16 cellular contexts compared by ENCODE assay signal in genomic region chr13:95113601-95114000, GRCh38.
A peak's percentile ranks its signal among the peaks of the same experiment; 100 is the strongest.
DNase-seq lines count a peak whose midpoint lies in the region; ATAC-seq and TF ChIP-seq lines count a peak whose summit lies in the region.
"Had no signal": no experiment of that assay in that cellular context is flagged by ENCODE, and none has a peak within 500 bp of the region (broad histone marks: within the 10 kb centered on the region; RNA-seq: fewer than 3 reads in every experiment).

No MANE protein-coding gene starts in this region.

- H3K27ac Mint-ChIP-seq in endodermal cell = peak overlapping the region; percentile 80
- H3K27ac Mint-ChIP-seq in neural crest cell (ENCODE audit: unreplicated experiment) = peak overlapping the region; percentile 85
- no peak overlapping the region for H3K27ac Mint-ChIP-seq in CD4-positive, alpha-beta memory T cell
- H3K27ac Mint-ChIP-seq: CD8-positive, alpha-beta T cell had no signal

- POLR2A ChIA-PET in PC-3 (lab: Charles Lee; ENCODE audit: unreplicated experiment) = no interaction called here
- POLR2A ChIA-PET in CD4-positive, alpha-beta memory T cell (lab: Charles Lee; ENCODE audit: partially characterized antibody) = no interaction called here

- no peak overlapping the region for H3K4me2 ChIP-seq in PC-3 (ENCODE audit: low read length)

- H3K9ac ChIP-seq in PC-3 (ENCODE audit: low read length) (peak overlapping the region; percentile 94), endodermal cell (ENCODE audit: extremely low read depth, low read length, poor library complexity, severe bottlenecking) (no peak overlapping the region)
- H3K9ac ChIP-seq: GM23248 had no signal

- H3K36me3 Mint-ChIP-seq in endodermal cell (ENCODE audit: low read depth) = peaks cover 36% of the 10 kb centered on the region
- peaks cover 9% of the 10 kb centered on the region for H3K36me3 Mint-ChIP-seq in neural crest cell (ENCODE audit: low read depth)
- H3K36me3 Mint-ChIP-seq in CD4-positive, alpha-beta memory T cell = peaks cover 23 to 29% of the 10 kb centered on the region in 2 donors

- H3F3A ChIP-seq in PC-3 (ENCODE audit: low read length, unreplicated experiment) = peaks cover 6% of the 10 kb centered on the region

- H3K27me3 ChIP-seq in PC-3 (ENCODE audit: low read length) (no peaks in the 10 kb centered on the region), endodermal cell (ENCODE audit: control insufficient read depth, insufficient read depth, low read length, poor library complexity, severe bottlenecking) (no peaks in the 10 kb centered on the region)
- H3K27me3 ChIP-seq in CD4-positive, alpha-beta memory T cell (ENCODE audit: insufficient read depth, low read length) = no peaks in the 10 kb centered on the region
- H3K27me3 ChIP-seq: BE2C had no signal

- no peak for TF ChIP-seq CTCF in PC-3 (conservative IDR thresholded peaks at IDR 0.05; ENCODE audit: low read depth, low read length)
- TF ChIP-seq CTCF in endodermal cell (conservative IDR thresholded peaks at IDR 0.05) = no peak
- TF ChIP-seq CTCF in neural crest cell (conservative IDR thresholded peaks at IDR 0.05) = no peak

- no peaks in the 10 kb centered on the region for H4K20me1 ChIP-seq in PC-3 (ENCODE audit: low read length)

- H3K4me3 Mint-ChIP-seq in endodermal cell = no peak overlapping the region
- no peak overlapping the region for H3K4me3 Mint-ChIP-seq in neural crest cell
- H3K4me3 Mint-ChIP-seq in CD4-positive, alpha-beta memory T cell = no peak overlapping the region
- H3K4me3 Mint-ChIP-seq: CD8-positive, alpha-beta T cell; H9 had no signal

- DNase-seq in PC-3 (no peak), endodermal cell (no peak), neural crest cell (ENCODE audit: low read depth, low spot score) (no peak), NCI-H226 (no peak)
- DNase-seq in CD4-positive, alpha-beta memory T cell = no peak
- DNase-seq: BE2C; Caco-2; CD8-positive, alpha-beta T cell; DND-41; GF-D8; GM23248; H9 had no signal

- H3K27me3 Mint-ChIP-seq in endodermal cell (ENCODE audit: insufficient read depth) (no peaks in the 10 kb centered on the region), neural crest cell (ENCODE audit: low read depth) (no peaks in the 10 kb centered on the region)
- H3K27me3 Mint-ChIP-seq in CD4-positive, alpha-beta memory T cell = no peaks in the 10 kb centered on the region

- H3K9me2 ChIP-seq in PC-3 (replicated peaks; ENCODE audit: low read length) = no peaks in the 10 kb centered on the region

- H3K9me3 Mint-ChIP-seq in endodermal cell = peaks cover 14% of the 10 kb centered on the region
- H3K9me3 Mint-ChIP-seq in neural crest cell = peaks cover 3% of the 10 kb centered on the region
- peaks cover 0 to 4% (median 0%) of the 10 kb centered on the region in 8 donors for H3K9me3 Mint-ChIP-seq in CD4-positive, alpha-beta memory T cell

- H3K9me3 ChIP-seq in PC-3 (ENCODE audit: low read length) (no peaks in the 10 kb centered on the region), endodermal cell (ENCODE audit: control insufficient read depth, low read length) (peaks cover 7% of the 10 kb centered on the region)
- H3K9me3 ChIP-seq in CD4-positive, alpha-beta memory T cell (ENCODE audit: control insufficient read depth in 1 of 2, low read length in 2 of 2) = no peaks in the 10 kb centered on the region
- H3K9me3 ChIP-seq: A549, BE2C, Caco-2 had no signal

- 43 to 65% methylated on average over 4 to 5 of the region's 5 CpGs for WGBS in endodermal cell (ENCODE audit: insufficient coverage in 1 of 2, insufficient read length in 1 of 2), 2 experiments

- intact Hi-C loops in PC-3 (cut with micrococcal nuclease) = no loop called here
- intact Hi-C loops in CD4-positive, alpha-beta memory T cell (cut with micrococcal nuclease) = no loop called here

- H2AFZ ChIP-seq in PC-3 (ENCODE audit: low read length) = no peak overlapping the region
- H2AFZ ChIP-seq: GM23248 had no signal

- peaks cover 53% of the 10 kb centered on the region for H3K4me1 Mint-ChIP-seq in endodermal cell
- H3K4me1 Mint-ChIP-seq in neural crest cell = peaks cover 42% of the 10 kb centered on the region
- peaks cover 0 to 1% (median 0%) of the 10 kb centered on the region in 4 donors for H3K4me1 Mint-ChIP-seq in CD4-positive, alpha-beta memory T cell

- H3K4me3 ChIP-seq in PC-3 (ENCODE audit: low read length) (no peak overlapping the region), endodermal cell (ENCODE audit: low read length) (no peak overlapping the region)
- no peak overlapping the region for H3K4me3 ChIP-seq in CD4-positive, alpha-beta memory T cell (ENCODE audit: low read length in 2 of 2)
- H3K4me3 ChIP-seq: A549, GM23248 had no signal

- CTCF ChIA-PET in PC-3 (lab: Charles Lee) = no interaction called here
- CTCF ChIA-PET in CD4-positive, alpha-beta memory T cell (lab: Charles Lee; ENCODE audit: partially characterized antibody) = interaction anchor here (1.1 to 1.4 kb wide), 2 partner anchors 75 to 267 kb away, joined by 3 to 4 read pairs; no protein-coding TSS in a partner anchor

- peaks cover 9% of the 10 kb centered on the region; the same call in 1 of the 2 replicates for H3K36me3 ChIP-seq in PC-3 (ENCODE audit: low read depth, low read length)
- H3K36me3 ChIP-seq in endodermal cell (ENCODE audit: control insufficient read depth, insufficient read depth, low read length) = peaks cover 9% of the 10 kb centered on the region
- no peaks in the 10 kb centered on the region for H3K36me3 ChIP-seq in CD4-positive, alpha-beta memory T cell (ENCODE audit: insufficient read depth, low read length)
- H3K36me3 ChIP-seq: BE2C had no signal

- BruUV-seq in PC-3 (replicated peaks; lab: Mats Ljungman, UMichigan) = no TSS peak

- ATAC-seq in PC-3 (no peak), GM19397 (IDR thresholded peaks at IDR 0.05; ENCODE audit: unreplicated experiment) (no peak)
- ATAC-seq: A549; CD8-positive, alpha-beta T cell had no signal

- H3K4me1 ChIP-seq in PC-3 (ENCODE audit: insufficient read depth, low read length) = peaks cover 56% of the 10 kb centered on the region
- H3K4me1 ChIP-seq in endodermal cell (ENCODE audit: control insufficient read depth, insufficient read depth, low read length) = peaks cover 25% of the 10 kb centered on the region
- no peaks in the 10 kb centered on the region for H3K4me1 ChIP-seq in CD4-positive, alpha-beta memory T cell (ENCODE audit: insufficient read depth, low read length)

- H3K79me2 ChIP-seq in PC-3 (ENCODE audit: low read length) = peaks cover 10% of the 10 kb centered on the region; the same call in 1 of the 2 replicates

- H3K27ac ChIP-seq in PC-3 (ENCODE audit: low read length) (peak overlapping the region; percentile 100), endodermal cell (ENCODE audit: low read depth, low read length) (no peak overlapping the region)
- no peak overlapping the region for H3K27ac ChIP-seq in CD4-positive, alpha-beta memory T cell (ENCODE audit: low read depth, low read length)
- H3K27ac ChIP-seq: C4-2B, GM23248, HL-60 had no signal

Comparison
In these comparisons a context has a peak if more than half of its experiments do, and no peak if none do; other contexts are left out.
1. H3K27ac Mint-ChIP-seq: peak in endodermal cell (single experiment) and neural crest cell (single experiment); none in CD4-positive, alpha-beta memory T cell (0 of 7).